24 cellular contexts compared by ENCODE assay signal in genomic region chr18:9811978-9812377, GRCh38.
"Had no signal": no experiment of that assay in that cellular context is flagged by ENCODE, and none has a peak within 500 bp of the region (broad histone marks: within the 10 kb centered on the region; RNA-seq: fewer than 3 reads in every experiment).

No MANE protein-coding gene starts in this region.

- H3K36me3 Mint-ChIP-seq: activated naive CD8-positive, alpha-beta T cell treated with anti-CD3 and anti-CD28 coated beads, Interleukin-2, amount 10 ng/mL, durations not matched to agents 7 days and 5 days; T-cell had no signal

- DNase-seq: activated CD4-positive, alpha-beta memory T cell treated with anti-CD3 and anti-CD28 coated beads, Interleukin-2, amount 10 ng/mL, durations not matched to agents 7 days and 5 days; activated CD4-positive, alpha-beta T cell treated with anti-CD3 and anti-CD28 coated beads for 36 hours; activated CD4-positive, alpha-beta T cell treated with anti-CD3 and anti-CD28 coated beads, Interleukin-2, amount 50 U/mL, for 1 hour; activated naive CD4-positive, alpha-beta T cell treated with anti-CD3 and anti-CD28 coated beads, Interleukin-2, amount 50 U/mL, for 16 hours; activated naive CD8-positive, alpha-beta T cell treated with anti-CD3 and anti-CD28 coated beads, Interleukin-2, amount 10 ng/mL, durations not matched to agents 7 days and 5 days; activated T-cell treated with anti-CD3 and anti-CD28 coated beads for 4 hours; activated T-cell treated with anti-CD3 and anti-CD28 coated beads, Interleukin-2, amount 50 U/mL, for 48 hours; adrenal gland; anterior cingulate cortex; caudate nucleus; NCI-H1092; NCI-H1417; NCI-H1930; NCI-H2171 treated with DMSO at 0.1 percent for 48 hours; NCI-H226; NCI-H526; SHP77 treated with DMSO at 0.1 percent for 48 hours; T-cell; T-helper 2 cell; T1000 had no signal

- H3K4me3 Mint-ChIP-seq: activated CD4-positive, alpha-beta memory T cell treated with anti-CD3 and anti-CD28 coated beads, Interleukin-2, amount 10 ng/mL, durations not matched to agents 7 days and 5 days; activated CD4-positive, alpha-beta T cell treated with anti-CD3 and anti-CD28 coated beads for 36 hours; activated naive CD8-positive, alpha-beta T cell treated with anti-CD3 and anti-CD28 coated beads, Interleukin-2, amount 10 ng/mL, durations not matched to agents 7 days and 5 days; activated T-helper 17 cell treated with anti-CD3 and anti-CD28 coated beads, Interleukin-2, amount 50 U/mL, for 72 hours; T-cell had no signal

- H3K27me3 ChIP-seq: adrenal gland, breast epithelium had no signal

- H3K4me3 ChIP-seq: adrenal gland, breast epithelium had no signal

- H3K27ac ChIP-seq: adrenal gland, breast epithelium, KMS-11, VCaP had no signal

- ATAC-seq: activated CD4-positive, alpha-beta T cell treated with anti-CD3 and anti-CD28 coated beads for 36 hours; activated T-helper 17 cell treated with anti-CD3 and anti-CD28 coated beads, Interleukin-2, amount 50 U/mL, for 72 hours; T-cell had no signal

- H3K4me2 ChIP-seq: KMS-11 had no signal

- H3K4me1 ChIP-seq: breast epithelium had no signal

- H3K9me3 Mint-ChIP-seq: activated CD4-positive, alpha-beta memory T cell treated with anti-CD3 and anti-CD28 coated beads, Interleukin-2, amount 10 ng/mL, durations not matched to agents 7 days and 5 days; activated naive CD8-positive, alpha-beta T cell treated with anti-CD3 and anti-CD28 coated beads, Interleukin-2, amount 10 ng/mL, durations not matched to agents 7 days and 5 days; activated T-helper 17 cell treated with anti-CD3 and anti-CD28 coated beads, Interleukin-2, amount 50 U/mL, for 72 hours; T-cell had no signal

- H3K27ac Mint-ChIP-seq: activated CD4-positive, alpha-beta memory T cell treated with anti-CD3 and anti-CD28 coated beads, Interleukin-2, amount 10 ng/mL, durations not matched to agents 7 days and 5 days; activated CD4-positive, alpha-beta T cell treated with anti-CD3 and anti-CD28 coated beads for 36 hours; activated naive CD8-positive, alpha-beta T cell treated with anti-CD3 and anti-CD28 coated beads, Interleukin-2, amount 10 ng/mL, durations not matched to agents 7 days and 5 days; activated T-helper 17 cell treated with anti-CD3 and anti-CD28 coated beads, Interleukin-2, amount 50 U/mL, for 72 hours; T-cell had no signal

- H3K9me3 ChIP-seq: adrenal gland, breast epithelium had no signal

- H3K9ac ChIP-seq: KMS-11 had no signal

- H3K36me3 ChIP-seq: breast epithelium had no signal

- H3K4me1 Mint-ChIP-seq: activated CD4-positive, alpha-beta memory T cell treated with anti-CD3 and anti-CD28 coated beads, Interleukin-2, amount 10 ng/mL, durations not matched to agents 7 days and 5 days; activated CD4-positive, alpha-beta T cell treated with anti-CD3 and anti-CD28 coated beads for 36 hours; activated naive CD8-positive, alpha-beta T cell treated with anti-CD3 and anti-CD28 coated beads, Interleukin-2, amount 10 ng/mL, durations not matched to agents 7 days and 5 days; activated T-helper 17 cell treated with anti-CD3 and anti-CD28 coated beads, Interleukin-2, amount 50 U/mL, for 72 hours; T-cell had no signal
